Comparison of ENCODE assay signal across 1 cellular context in the genomic region with DNA sequence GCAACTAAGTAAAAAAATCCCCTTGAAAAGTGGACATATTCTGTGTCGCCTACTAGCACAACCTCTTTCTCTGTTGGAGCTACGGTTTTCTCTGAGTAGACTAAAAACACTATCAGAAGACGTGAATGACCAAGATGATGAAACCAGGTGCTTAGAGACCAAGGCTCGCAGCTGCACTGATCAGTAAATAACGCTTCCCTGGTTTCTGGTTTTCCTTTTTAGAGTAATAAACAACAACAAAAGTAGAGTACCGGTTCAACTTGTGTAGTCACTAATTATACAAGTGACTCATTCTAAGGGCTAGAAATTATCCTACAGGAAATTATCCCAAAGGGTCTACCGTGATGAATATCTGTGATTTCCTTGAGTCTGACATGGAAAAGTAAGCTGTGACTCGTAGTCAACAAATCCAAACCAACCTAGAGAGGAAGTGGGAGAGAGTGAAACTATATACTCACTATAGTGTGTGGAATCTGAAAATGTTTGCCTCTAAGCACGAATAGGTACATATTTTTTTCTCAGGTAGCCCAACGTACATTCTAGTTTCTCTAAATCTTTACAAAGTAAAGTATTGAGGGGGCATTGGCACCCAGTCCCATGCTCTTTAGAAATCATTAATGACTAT.
TF ChIP-seq lines count a peak whose summit lies in the region.

No MANE protein-coding gene starts in this region.

TF ChIP-seq in GM12878, 131 proteins besides CTCF, POLR2A, EP300 and RAD21 (continued from another document):
- TF ChIP-seq, protein P1, sequence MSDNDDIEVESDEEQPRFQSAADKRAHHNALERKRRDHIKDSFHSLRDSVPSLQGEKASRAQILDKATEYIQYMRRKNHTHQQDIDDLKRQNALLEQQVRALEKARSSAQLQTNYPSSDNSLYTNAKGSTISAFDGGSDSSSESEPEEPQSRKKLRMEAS (IDR thresholded peaks at IDR 0.05; ENCODE audit: low read depth, low read length), result no peak
- TF ChIP-seq IKZF2 (IDR thresholded peaks at IDR 0.05) (peak; percentile 94 to 95), MYC (IDR thresholded peaks at IDR 0.05; ENCODE audit: insufficient read depth, insufficient read length, insufficient replicate concordance, low read length, severe bottlenecking) (no peak), EED (IDR thresholded peaks at IDR 0.05; ENCODE audit: low read depth) (peak; percentile 93), PAX8 (IDR thresholded peaks at IDR 0.05) (no peak), ZNF622 (IDR thresholded peaks at IDR 0.05) (no peak), HDAC6 (IDR thresholded peaks at IDR 0.05; ENCODE audit: unreplicated experiment) (peak; percentile 53), YY1 (IDR thresholded peaks at IDR 0.05; ENCODE audit: low read depth, low read length) (no peak), BMI1 (IDR thresholded peaks at IDR 0.05; ENCODE audit: borderline replicate concordance) (no peak), JUNB (IDR thresholded peaks at IDR 0.05) (peak; percentile 61), CREB1 (IDR thresholded peaks at IDR 0.05; ENCODE audit: low read depth) (no peak)
- TF ChIP-seq, protein P2, sequence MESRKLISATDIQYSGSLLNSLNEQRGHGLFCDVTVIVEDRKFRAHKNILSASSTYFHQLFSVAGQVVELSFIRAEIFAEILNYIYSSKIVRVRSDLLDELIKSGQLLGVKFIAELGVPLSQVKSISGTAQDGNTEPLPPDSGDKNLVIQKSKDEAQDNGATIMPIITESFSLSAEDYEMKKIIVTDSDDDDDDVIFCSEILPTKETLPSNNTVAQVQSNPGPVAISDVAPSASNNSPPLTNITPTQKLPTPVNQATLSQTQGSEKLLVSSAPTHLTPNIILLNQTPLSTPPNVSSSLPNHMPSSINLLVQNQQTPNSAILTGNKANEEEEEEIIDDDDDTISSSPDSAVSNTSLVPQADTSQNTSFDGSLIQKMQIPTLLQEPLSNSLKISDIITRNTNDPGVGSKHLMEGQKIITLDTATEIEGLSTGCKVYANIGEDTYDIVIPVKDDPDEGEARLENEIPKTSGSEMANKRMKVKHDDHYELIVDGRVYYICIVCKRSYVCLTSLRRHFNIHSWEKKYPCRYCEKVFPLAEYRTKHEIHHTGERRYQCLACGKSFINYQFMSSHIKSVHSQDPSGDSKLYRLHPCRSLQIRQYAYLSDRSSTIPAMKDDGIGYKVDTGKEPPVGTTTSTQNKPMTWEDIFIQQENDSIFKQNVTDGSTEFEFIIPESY (IDR thresholded peaks at IDR 0.05), result no peak
- TF ChIP-seq, protein P3, sequence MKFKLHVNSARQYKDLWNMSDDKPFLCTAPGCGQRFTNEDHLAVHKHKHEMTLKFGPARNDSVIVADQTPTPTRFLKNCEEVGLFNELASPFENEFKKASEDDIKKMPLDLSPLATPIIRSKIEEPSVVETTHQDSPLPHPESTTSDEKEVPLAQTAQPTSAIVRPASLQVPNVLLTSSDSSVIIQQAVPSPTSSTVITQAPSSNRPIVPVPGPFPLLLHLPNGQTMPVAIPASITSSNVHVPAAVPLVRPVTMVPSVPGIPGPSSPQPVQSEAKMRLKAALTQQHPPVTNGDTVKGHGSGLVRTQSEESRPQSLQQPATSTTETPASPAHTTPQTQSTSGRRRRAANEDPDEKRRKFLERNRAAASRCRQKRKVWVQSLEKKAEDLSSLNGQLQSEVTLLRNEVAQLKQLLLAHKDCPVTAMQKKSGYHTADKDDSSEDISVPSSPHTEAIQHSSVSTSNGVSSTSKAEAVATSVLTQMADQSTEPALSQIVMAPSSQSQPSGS (IDR thresholded peaks at IDR 0.05; ENCODE audit: low read length), result peak; percentile 77
- TF ChIP-seq, protein P4, sequence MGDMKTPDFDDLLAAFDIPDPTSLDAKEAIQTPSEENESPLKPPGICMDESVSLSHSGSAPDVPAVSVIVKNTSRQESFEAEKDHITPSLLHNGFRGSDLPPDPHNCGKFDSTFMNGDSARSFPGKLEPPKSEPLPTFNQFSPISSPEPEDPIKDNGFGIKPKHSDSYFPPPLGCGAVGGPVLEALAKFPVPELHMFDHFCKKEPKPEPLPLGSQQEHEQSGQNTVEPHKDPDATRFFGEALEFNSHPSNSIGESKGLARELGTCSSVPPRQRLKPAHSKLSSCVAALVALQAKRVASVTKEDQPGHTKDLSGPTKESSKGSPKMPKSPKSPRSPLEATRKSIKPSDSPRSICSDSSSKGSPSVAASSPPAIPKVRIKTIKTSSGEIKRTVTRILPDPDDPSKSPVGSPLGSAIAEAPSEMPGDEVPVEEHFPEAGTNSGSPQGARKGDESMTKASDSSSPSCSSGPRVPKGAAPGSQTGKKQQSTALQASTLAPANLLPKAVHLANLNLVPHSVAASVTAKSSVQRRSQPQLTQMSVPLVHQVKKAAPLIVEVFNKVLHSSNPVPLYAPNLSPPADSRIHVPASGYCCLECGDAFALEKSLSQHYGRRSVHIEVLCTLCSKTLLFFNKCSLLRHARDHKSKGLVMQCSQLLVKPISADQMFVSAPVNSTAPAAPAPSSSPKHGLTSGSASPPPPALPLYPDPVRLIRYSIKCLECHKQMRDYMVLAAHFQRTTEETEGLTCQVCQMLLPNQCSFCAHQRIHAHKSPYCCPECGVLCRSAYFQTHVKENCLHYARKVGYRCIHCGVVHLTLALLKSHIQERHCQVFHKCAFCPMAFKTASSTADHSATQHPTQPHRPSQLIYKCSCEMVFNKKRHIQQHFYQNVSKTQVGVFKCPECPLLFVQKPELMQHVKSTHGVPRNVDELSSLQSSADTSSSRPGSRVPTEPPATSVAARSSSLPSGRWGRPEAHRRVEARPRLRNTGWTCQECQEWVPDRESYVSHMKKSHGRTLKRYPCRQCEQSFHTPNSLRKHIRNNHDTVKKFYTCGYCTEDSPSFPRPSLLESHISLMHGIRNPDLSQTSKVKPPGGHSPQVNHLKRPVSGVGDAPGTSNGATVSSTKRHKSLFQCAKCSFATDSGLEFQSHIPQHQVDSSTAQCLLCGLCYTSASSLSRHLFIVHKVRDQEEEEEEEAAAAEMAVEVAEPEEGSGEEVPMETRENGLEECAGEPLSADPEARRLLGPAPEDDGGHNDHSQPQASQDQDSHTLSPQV (IDR thresholded peaks at IDR 0.05), result no peak
